23 cellular contexts compared by ENCODE assay signal in the genomic region with DNA sequence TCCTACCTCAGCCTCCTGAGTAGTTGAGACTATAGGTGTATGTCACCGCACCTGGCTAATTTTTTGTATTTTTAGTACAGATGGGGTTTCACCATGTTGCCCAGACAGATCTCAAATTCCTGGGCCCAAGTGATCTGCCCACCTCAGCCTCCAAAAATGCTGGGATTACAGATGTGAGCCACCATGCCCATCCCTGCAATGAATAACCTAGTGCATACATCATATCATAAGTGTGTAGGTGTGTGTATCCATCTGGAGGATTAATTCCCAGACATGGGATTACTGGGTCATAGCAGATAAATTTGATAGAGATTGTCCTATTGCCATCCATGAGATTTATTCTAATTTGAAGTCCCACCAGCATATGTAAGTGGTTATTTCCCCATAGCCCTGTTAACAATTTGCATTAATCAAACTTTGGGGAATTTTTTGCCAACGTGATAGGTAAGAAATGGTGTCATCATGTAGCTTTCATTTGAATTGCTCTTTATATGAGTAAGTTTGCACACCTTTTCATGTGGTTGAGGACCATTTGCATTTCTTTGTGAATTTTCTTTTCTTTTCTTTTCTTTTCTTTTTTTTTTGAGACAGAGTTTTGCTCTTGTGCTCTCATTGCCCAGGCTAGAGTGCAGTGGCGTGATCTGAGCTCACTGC. TPM values are rescaled to one million over a fixed set of nuclear protein-coding genes. Genes with fewer than 3 reads are reported as not detected.
DNase-seq lines count a peak whose midpoint lies in the region; ATAC-seq and TF ChIP-seq lines count a peak whose summit lies in the region.
"Had no signal": no experiment of that assay in that cellular context is flagged by ENCODE, and none has a peak within 500 bp of the region (broad histone marks: within the 10 kb centered on the region; RNA-seq: fewer than 3 reads in every experiment).

No MANE protein-coding gene starts in this region.

- no peaks in the 10 kb centered on the region for H3K27me3 Mint-ChIP-seq in activated T-cell treated with anti-CD3 and anti-CD28 coated beads, Interleukin-2, amount 50 U/mL, for 24 hours
- H3K27me3 Mint-ChIP-seq in activated T-cell treated with anti-CD3 and anti-CD28 coated beads, Interleukin-2, amount 50 U/mL, for 72 hours (ENCODE audit: low read depth) = no peaks in the 10 kb centered on the region
- H3K27me3 Mint-ChIP-seq in progenitor cell of endocrine pancreas = no peaks in the 10 kb centered on the region

- H3K4me3 Mint-ChIP-seq in activated T-cell treated with anti-CD3 and anti-CD28 coated beads, Interleukin-2, amount 50 U/mL, for 24 hours = no peak overlapping the region
- peak overlapping the region; percentile 37 to 39 for H3K4me3 Mint-ChIP-seq in activated T-cell treated with anti-CD3 and anti-CD28 coated beads, Interleukin-2, amount 50 U/mL, for 72 hours
- H3K4me3 Mint-ChIP-seq in progenitor cell of endocrine pancreas (ENCODE audit: low read depth) = no peak overlapping the region
- H3K4me3 Mint-ChIP-seq: CD8-positive, alpha-beta T cell had no signal

- H3F3A ChIP-seq in DOHH2 (ENCODE audit: control insufficient read depth, insufficient read depth) = peaks cover 6% of the 10 kb centered on the region; the same call in 1 of the 2 replicates

- H3K9me3 ChIP-seq in DOHH2 (ENCODE audit: control insufficient read depth, insufficient read depth, low read length) = no peaks in the 10 kb centered on the region
- H3K9me3 ChIP-seq: BLaER1 treated with 17β-estradiol and CSF1 and Interleukin-3, amounts not matched to agents 10 nM and 100 nM had no signal

- peak overlapping the region; percentile 72 for H3K27ac Mint-ChIP-seq in activated T-cell treated with anti-CD3 and anti-CD28 coated beads, Interleukin-2, amount 50 U/mL, for 24 hours
- H3K27ac Mint-ChIP-seq in activated T-cell treated with anti-CD3 and anti-CD28 coated beads, Interleukin-2, amount 50 U/mL, for 72 hours = no peak overlapping the region
- H3K27ac Mint-ChIP-seq in progenitor cell of endocrine pancreas = no peak overlapping the region
- H3K27ac Mint-ChIP-seq: CD8-positive, alpha-beta T cell had no signal

- DNase-seq in activated T-cell treated with anti-CD3 and anti-CD28 coated beads, Interleukin-2, amount 50 U/mL, for 24 hours = no peak
- DNase-seq in activated T-cell treated with anti-CD3 and anti-CD28 coated beads, Interleukin-2, amount 50 U/mL, for 1 hour = no peak
- DNase-seq in activated T-cell treated with anti-CD3 and anti-CD28 coated beads, Interleukin-2, amount 50 U/mL, for 72 hours = peak in 1 of 2 donors; percentile 18
- DNase-seq in foreskin keratinocyte (peak; percentile 26 to 47), progenitor cell of endocrine pancreas (ENCODE audit: low spot score, unreplicated experiment) (no peak), NCI-H2107 treated with DMSO at 0.1 percent for 48 hours (lab: John Stamatoyannopoulos, UW; ENCODE audit: unreplicated experiment) (no peak)
- DNase-seq: Calu3; CD8-positive, alpha-beta T cell; EL; GOT3; MV-4-11; NCI-H1694 treated with DMSO at 0.1 percent for 48 hours; NCI-H2227 treated with DMSO at 0.1 percent for 48 hours; NCI-H510A treated with DMSO at 0.1 percent for 48 hours; NCI-H774; OCI-M1 had no signal

- H3K27me3 ChIP-seq in DOHH2 (ENCODE audit: control insufficient read depth, low read length) = no peaks in the 10 kb centered on the region
- no peaks in the 10 kb centered on the region for H3K27me3 ChIP-seq in foreskin keratinocyte
- H3K27me3 ChIP-seq: BLaER1 treated with 17β-estradiol and CSF1 and Interleukin-3, amounts not matched to agents 10 nM and 100 nM had no signal

- TF ChIP-seq CTCF in DOHH2 (IDR thresholded peaks at IDR 0.05; ENCODE audit: low read depth, low read length, poor library complexity, severe bottlenecking) = no peak
- TF ChIP-seq CTCF in foreskin keratinocyte (conservative IDR thresholded peaks at IDR 0.05) = no peak
- no peak for TF ChIP-seq CTCF in progenitor cell of endocrine pancreas (IDR thresholded peaks at IDR 0.05; ENCODE audit: unreplicated experiment)

- H3K4me2 ChIP-seq in DOHH2 (ENCODE audit: low read length) = peak overlapping the region; percentile 74
- H3K4me2 ChIP-seq: BLaER1 treated with 17β-estradiol and CSF1 and Interleukin-3, amounts not matched to agents 10 nM and 100 nM; KMS-11 had no signal

- H3K79me2 ChIP-seq in DOHH2 (ENCODE audit: control insufficient read depth, low read length) = peaks cover 55% of the 10 kb centered on the region

- 0 out of 2 replicates have a peak overlapping the region, but pooled peaks have one; percentile 14 for H3K27ac ChIP-seq in DOHH2 (ENCODE audit: low read depth, low read length)
- no peak overlapping the region for H3K27ac ChIP-seq in foreskin keratinocyte
- H3K27ac ChIP-seq: BLaER1 treated with 17β-estradiol and CSF1 and Interleukin-3, amounts not matched to agents 10 nM and 100 nM; HL-60; KMS-11 had no signal

- peak; percentile 86 to 90 for ATAC-seq in activated T-cell treated with anti-CD3 and anti-CD28 coated beads, Interleukin-2, amount 50 U/mL, for 72 hours (replicated peaks in 1 of 2)
- ATAC-seq in foreskin keratinocyte (peak; percentile 25), GM21786 (IDR thresholded peaks at IDR 0.05; ENCODE audit: unreplicated experiment) (no peak)
- ATAC-seq: CD8-positive, alpha-beta T cell; GM12878; HCT116 had no signal

- H4K20me1 ChIP-seq in DOHH2 (ENCODE audit: control insufficient read depth, insufficient read depth, low read depth, low read length) = no peaks in the 10 kb centered on the region
- H4K20me1 ChIP-seq: BLaER1 treated with 17β-estradiol and CSF1 and Interleukin-3, amounts not matched to agents 10 nM and 100 nM had no signal

- no peaks in the 10 kb centered on the region for H3K9me3 Mint-ChIP-seq in activated T-cell treated with anti-CD3 and anti-CD28 coated beads, Interleukin-2, amount 50 U/mL, for 24 hours
- no peaks in the 10 kb centered on the region for H3K9me3 Mint-ChIP-seq in activated T-cell treated with anti-CD3 and anti-CD28 coated beads, Interleukin-2, amount 50 U/mL, for 72 hours
- H3K9me3 Mint-ChIP-seq in progenitor cell of endocrine pancreas (ENCODE audit: low read depth) = no peaks in the 10 kb centered on the region
- H3K9me3 Mint-ChIP-seq: CD8-positive, alpha-beta T cell had no signal

- H3K4me1 Mint-ChIP-seq in activated T-cell treated with anti-CD3 and anti-CD28 coated beads, Interleukin-2, amount 50 U/mL, for 24 hours (ENCODE audit: low read depth) = peaks cover 47% of the 10 kb centered on the region
- peaks cover 55% of the 10 kb centered on the region for H3K4me1 Mint-ChIP-seq in activated T-cell treated with anti-CD3 and anti-CD28 coated beads, Interleukin-2, amount 50 U/mL, for 72 hours (ENCODE audit: low read depth)
- peaks cover 2% of the 10 kb centered on the region for H3K4me1 Mint-ChIP-seq in progenitor cell of endocrine pancreas (ENCODE audit: low read depth)

- H3K4me1 ChIP-seq in DOHH2 (ENCODE audit: control insufficient read depth, low read length) (peaks cover 63% of the 10 kb centered on the region), foreskin keratinocyte (no peaks in the 10 kb centered on the region)

- no peaks in the 10 kb centered on the region for H3K36me3 Mint-ChIP-seq in activated T-cell treated with anti-CD3 and anti-CD28 coated beads, Interleukin-2, amount 50 U/mL, for 24 hours (ENCODE audit: low read depth)
- H3K36me3 Mint-ChIP-seq in activated T-cell treated with anti-CD3 and anti-CD28 coated beads, Interleukin-2, amount 50 U/mL, for 72 hours (ENCODE audit: insufficient read depth in 2 of 2) = peaks cover 3 to 9% of the 10 kb centered on the region in 2 donors
- no peaks in the 10 kb centered on the region for H3K36me3 Mint-ChIP-seq in progenitor cell of endocrine pancreas (ENCODE audit: insufficient read depth)
- H3K36me3 Mint-ChIP-seq: CD8-positive, alpha-beta T cell had no signal

- H3K36me3 ChIP-seq in DOHH2 (ENCODE audit: control insufficient read depth, low read length) = peaks cover 90% of the 10 kb centered on the region
- H3K36me3 ChIP-seq: BLaER1 treated with 17β-estradiol and CSF1 and Interleukin-3, amounts not matched to agents 10 nM and 100 nM had no signal

- no peaks in the 10 kb centered on the region for H3K9me2 ChIP-seq in DOHH2 (replicated peaks; ENCODE audit: control insufficient read depth, low read length)

- no peak overlapping the region for H3K4me3 ChIP-seq in DOHH2 (ENCODE audit: low read length)
- H3K4me3 ChIP-seq: BLaER1 treated with 17β-estradiol and CSF1 and Interleukin-3, amounts not matched to agents 10 nM and 100 nM; GM12878 had no signal

RNA-seq across cellular contexts. Expression of gene BACH2, which starts 29.9 kb away (rescaled TPM):
- total RNA-seq in activated T-cell treated with anti-CD3 and anti-CD28 coated beads, Interleukin-2, amount 50 U/mL, for 72 hours = 100 to 1,000 TPM; 101 to 111 TPM
- total RNA-seq in foreskin keratinocyte (0.99 and 1.4 TPM in 2 replicates), progenitor cell of endocrine pancreas (11.2 and 12.3 TPM in 2 replicates)
- polyA plus RNA-seq in foreskin keratinocyte = 0.17 and 0.27 TPM in 2 replicates

Comparison
In these comparisons a context has a peak if more than half of its experiments do, and no peak if none do; other contexts are left out.
1. H3K4me3 Mint-ChIP-seq: peak in activated T-cell treated with anti-CD3 and anti-CD28 coated beads, Interleukin-2, amount 50 U/mL, for 72 hours (2 of 2); none in activated T-cell treated with anti-CD3 and anti-CD28 coated beads, Interleukin-2, amount 50 U/mL, for 24 hours (single experiment) and progenitor cell of endocrine pancreas (single experiment).
2. DNase-seq: peak in foreskin keratinocyte (2 of 2); none in activated T-cell treated with anti-CD3 and anti-CD28 coated beads, Interleukin-2, amount 50 U/mL, for 24 hours (single experiment), activated T-cell treated with anti-CD3 and anti-CD28 coated beads, Interleukin-2, amount 50 U/mL, for 1 hour (single experiment), progenitor cell of endocrine pancreas (single experiment) and NCI-H2107 treated with DMSO at 0.1 percent for 48 hours (single experiment).